Comparison of ENCODE assay signal across 14 cellular contexts in the genomic region with DNA sequence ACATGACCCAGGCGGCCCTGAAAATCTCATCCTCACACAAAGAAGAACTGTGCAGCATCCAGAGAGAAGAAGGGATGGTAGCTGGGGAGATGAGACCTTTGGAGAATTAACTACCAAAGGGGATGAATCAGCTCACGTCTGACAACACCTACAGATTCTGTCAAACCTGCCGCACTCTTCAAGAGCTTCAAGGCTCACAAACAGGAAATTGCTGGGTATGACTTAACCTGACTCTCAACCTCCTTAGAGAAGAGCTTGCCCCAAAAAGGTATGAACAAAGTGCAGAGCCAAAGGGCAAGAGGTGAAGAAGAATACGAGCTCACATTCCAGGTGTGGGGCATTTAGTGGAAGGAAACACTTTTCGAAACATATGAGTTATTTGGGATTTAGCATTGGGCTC.
A peak's percentile ranks its signal among the peaks of the same experiment; 100 is the strongest.
DNase-seq lines count a peak whose midpoint lies in the region; ATAC-seq and TF ChIP-seq lines count a peak whose summit lies in the region.
"Had no signal": no experiment of that assay in that cellular context is flagged by ENCODE, and none has a peak within 500 bp of the region (broad histone marks: within the 10 kb centered on the region; RNA-seq: fewer than 3 reads in every experiment).

No MANE protein-coding gene starts in this region.

- no peaks in the 10 kb centered on the region for H3K9me3 Mint-ChIP-seq in activated CD4-positive, alpha-beta T cell treated with anti-CD3 and anti-CD28 coated beads for 36 hours (ENCODE audit: low read depth)
- no peaks in the 10 kb centered on the region for H3K9me3 Mint-ChIP-seq in activated CD4-positive, alpha-beta T cell treated with anti-CD3 and anti-CD28 coated beads, Interleukin-2, amount 10 ng/mL, durations not matched to agents 7 days and 5 days

- H3K4me2 ChIP-seq in mammary epithelial cell (ENCODE audit: insufficient read depth, low read depth, low read length), result peak overlapping the region; percentile 1

- no peaks in the 10 kb centered on the region for H3K9me3 ChIP-seq in mammary epithelial cell (replicated peaks; ENCODE audit: insufficient read depth, low read length)
- no peaks in the 10 kb centered on the region for H3K9me3 ChIP-seq in ascending aorta
- no peaks in the 10 kb centered on the region for H3K9me3 ChIP-seq in heart right ventricle
- H3K9me3 ChIP-seq: adrenal gland, gastrocnemius medialis, transverse colon had no signal

- BruUV-seq in mammary epithelial cell (replicated peaks; lab: Mats Ljungman, UMichigan), result no TSS peak

- H3K4me1 ChIP-seq in mammary epithelial cell (ENCODE audit: insufficient read depth, low read length) (peaks cover 19% of the 10 kb centered on the region), ascending aorta (peaks cover 0 to 22% of the 10 kb centered on the region in 2 donors), heart right ventricle (peaks cover 0 to 23% (median 18%) of the 10 kb centered on the region in 9 donors)

- H3K36me3 ChIP-seq in mammary epithelial cell (ENCODE audit: insufficient read depth, low read length), result no peaks in the 10 kb centered on the region
- H3K36me3 ChIP-seq in ascending aorta, result no peaks in the 10 kb centered on the region
- no peaks in the 10 kb centered on the region for H3K36me3 ChIP-seq in heart right ventricle
- H3K36me3 ChIP-seq: adrenal gland, gastrocnemius medialis, transverse colon had no signal

- H3K4me1 Mint-ChIP-seq in activated CD4-positive, alpha-beta T cell treated with anti-CD3 and anti-CD28 coated beads for 36 hours, result peaks cover 86% of the 10 kb centered on the region
- H3K4me1 Mint-ChIP-seq in activated CD4-positive, alpha-beta T cell treated with anti-CD3 and anti-CD28 coated beads, Interleukin-2, amount 10 ng/mL, durations not matched to agents 7 days and 5 days, result peaks cover 68% of the 10 kb centered on the region

- H3K27me3 Mint-ChIP-seq in activated CD4-positive, alpha-beta T cell treated with anti-CD3 and anti-CD28 coated beads for 36 hours, result no peaks in the 10 kb centered on the region
- H3K27me3 Mint-ChIP-seq in activated CD4-positive, alpha-beta T cell treated with anti-CD3 and anti-CD28 coated beads, Interleukin-2, amount 10 ng/mL, durations not matched to agents 7 days and 5 days, result no peaks in the 10 kb centered on the region

- in situ Hi-C loops in mammary epithelial cell (cut with MboI; ENCODE audit: low sequenced_read_pairs in 2 of 2), result no loop called here

- peak; percentile 97 for ATAC-seq in activated CD4-positive, alpha-beta T cell treated with anti-CD3 and anti-CD28 coated beads for 36 hours
- no peak for ATAC-seq in heart right ventricle
- no peak for ATAC-seq in HG02970 (IDR thresholded peaks at IDR 0.05; ENCODE audit: low FRiP score, unreplicated experiment)
- ATAC-seq: gastrocnemius medialis, right cardiac atrium had no signal

- peaks cover 13% of the 10 kb centered on the region for H3K36me3 Mint-ChIP-seq in activated CD4-positive, alpha-beta T cell treated with anti-CD3 and anti-CD28 coated beads for 36 hours (ENCODE audit: low read depth)
- H3K36me3 Mint-ChIP-seq in activated CD4-positive, alpha-beta T cell treated with anti-CD3 and anti-CD28 coated beads, Interleukin-2, amount 10 ng/mL, durations not matched to agents 7 days and 5 days (ENCODE audit: low read depth), result peaks cover 16% of the 10 kb centered on the region

- no peak overlapping the region for H3K4me3 ChIP-seq in mammary epithelial cell (replicated peaks in 1 of 3; ENCODE audit: insufficient read depth in 1 of 3, low read depth in 2 of 3, low read length in 3 of 3)
- no peak overlapping the region for H3K4me3 ChIP-seq in ascending aorta
- H3K4me3 ChIP-seq in heart right ventricle, result no peak overlapping the region
- H3K4me3 ChIP-seq: adrenal gland, gastrocnemius medialis, transverse colon had no signal

- dilution Hi-C loops in mammary epithelial cell (cut with HindIII; ENCODE audit: low sequenced_read_pairs), result no loop called here

- intact Hi-C loops in activated CD4-positive, alpha-beta T cell treated with anti-CD3 and anti-CD28 coated beads for 36 hours (cut with DNase I, micrococcal nuclease), result no loop called here
- intact Hi-C loops in mammary epithelial cell (cut with micrococcal nuclease) (no loop called here), ascending aorta (cut with DNase I) (loop anchor here (2.0 kb wide), 1 partner anchor 54 kb away; no protein-coding TSS in a partner anchor), heart right ventricle (cut with DNase I) (no loop called here)

- H3K27ac Mint-ChIP-seq in activated CD4-positive, alpha-beta T cell treated with anti-CD3 and anti-CD28 coated beads for 36 hours, result peak overlapping the region; percentile 86
- H3K27ac Mint-ChIP-seq in activated CD4-positive, alpha-beta T cell treated with anti-CD3 and anti-CD28 coated beads, Interleukin-2, amount 10 ng/mL, durations not matched to agents 7 days and 5 days, result peak overlapping the region; percentile 89

- CTCF ChIA-PET in activated CD4-positive, alpha-beta T cell treated with anti-CD3 and anti-CD28 coated beads for 36 hours (lab: Charles Lee), result interaction anchor here (0.6 to 2.7 kb wide), 11 partner anchors 12 to 216 kb away, joined by 3 to 9 read pairs (median 3); no protein-coding TSS in a partner anchor
- CTCF ChIA-PET in activated CD4-positive, alpha-beta T cell treated with anti-CD3 and anti-CD28 coated beads, Interleukin-2, amount 10 ng/mL, durations not matched to agents 7 days and 5 days (lab: Charles Lee), result interaction anchor here (0.5 to 1.4 kb wide), 4 partner anchors 19 to 398 kb away, joined by 3 read pairs; no protein-coding TSS in a partner anchor
- CTCF ChIA-PET in mammary epithelial cell (lab: Charles Lee; ENCODE audit: low non-redundant PET), result no interaction called here

- peak; percentile 67 for DNase-seq in activated CD4-positive, alpha-beta T cell treated with anti-CD3 and anti-CD28 coated beads for 36 hours
- no peak for DNase-seq in activated CD4-positive, alpha-beta T cell treated with anti-CD3 and anti-CD28 coated beads for 1 hour
- peak; percentile 65 for DNase-seq in activated CD4-positive, alpha-beta T cell treated with anti-CD3 and anti-CD28 coated beads, Interleukin-2, amount 10 ng/mL, durations not matched to agents 7 days and 5 days
- peak; percentile 80 for DNase-seq in mammary epithelial cell
- DNase-seq in stimulated activated CD8-positive, alpha-beta memory T cell treated with anti-CD3 and anti-CD28 coated beads, Interleukin-4, amount 100 ng/mL, for 48 hours, result peak; percentile 46
- no peak for DNase-seq in ascending aorta (ENCODE audit: low spot score in 2 of 2)
- no peak for DNase-seq in heart right ventricle
- DNase-seq: adrenal gland, COR-L47, gastrocnemius medialis, NCI-H1092 treated with DMSO at 0.1 percent for 48 hours, right cardiac atrium, transverse colon had no signal

- H3K9ac ChIP-seq in mammary epithelial cell (ENCODE audit: insufficient read depth, low read length), result no peak overlapping the region

- H3K27me3 ChIP-seq in mammary epithelial cell (ENCODE audit: insufficient read depth, low read length), result no peaks in the 10 kb centered on the region
- H3K27me3 ChIP-seq in ascending aorta, result no peaks in the 10 kb centered on the region
- no peaks in the 10 kb centered on the region for H3K27me3 ChIP-seq in heart right ventricle
- H3K27me3 ChIP-seq: adrenal gland, gastrocnemius medialis, transverse colon had no signal

- 29% methylated on average over 5 of the region's 5 CpGs for WGBS in mammary epithelial cell (ENCODE audit: low coverage, missing lambda C conversion rate)
- 85 to 88% methylated on average over 5 of the region's 5 CpGs for WGBS in heart right ventricle, 2 donors

- no peak overlapping the region for H2AFZ ChIP-seq in mammary epithelial cell (ENCODE audit: low read depth, low read length)

- H4K20me1 ChIP-seq in mammary epithelial cell (ENCODE audit: insufficient read depth, low read length), result no peaks in the 10 kb centered on the region

- no peaks in the 10 kb centered on the region for H3K79me2 ChIP-seq in mammary epithelial cell (ENCODE audit: insufficient read depth, low read length)

- peak overlapping the region; percentile 41 for H3K4me3 Mint-ChIP-seq in activated CD4-positive, alpha-beta T cell treated with anti-CD3 and anti-CD28 coated beads for 36 hours
- peak overlapping the region; percentile 31 for H3K4me3 Mint-ChIP-seq in activated CD4-positive, alpha-beta T cell treated with anti-CD3 and anti-CD28 coated beads, Interleukin-2, amount 10 ng/mL, durations not matched to agents 7 days and 5 days

- H3K27ac ChIP-seq in mammary epithelial cell (ENCODE audit: insufficient read depth, low read depth, low read length) (no peak overlapping the region), ascending aorta (no peak overlapping the region), heart right ventricle (no peak overlapping the region)
- H3K27ac ChIP-seq: adrenal gland, gastrocnemius medialis, transverse colon had no signal

- TF ChIP-seq CTCF in mammary epithelial cell (conservative IDR thresholded peaks at IDR 0.05 in 1 of 2, IDR thresholded peaks at IDR 0.05 in 1 of 2; ENCODE audit: extremely low read depth in 1 of 2, insufficient read depth in 1 of 2, low read depth in 1 of 2, low read length in 2 of 2), result no peak
- no peak for TF ChIP-seq CTCF in ascending aorta (IDR thresholded peaks at IDR 0.05)
- TF ChIP-seq CTCF in heart right ventricle (IDR thresholded peaks at IDR 0.05), result no peak

- POLR2A ChIA-PET in activated CD4-positive, alpha-beta T cell treated with anti-CD3 and anti-CD28 coated beads for 36 hours (lab: Charles Lee), result interaction anchor here (0.7 to 0.8 kb wide), 3 partner anchors 62 to 149 kb away, joined by 3 to 4 read pairs (median 4); no protein-coding TSS in a partner anchor
- POLR2A ChIA-PET in activated CD4-positive, alpha-beta T cell treated with anti-CD3 and anti-CD28 coated beads, Interleukin-2, amount 10 ng/mL, durations not matched to agents 7 days and 5 days (lab: Charles Lee), result interaction anchor here (0.6 kb wide), 1 partner anchor 12 kb away, joined by 3 read pairs; no protein-coding TSS in a partner anchor

Comparison
In these comparisons a context has a peak if more than half of its experiments do, and no peak if none do; other contexts are left out.
1. DNase-seq: peak in activated CD4-positive, alpha-beta T cell treated with anti-CD3 and anti-CD28 coated beads for 36 hours (single experiment), activated CD4-positive, alpha-beta T cell treated with anti-CD3 and anti-CD28 coated beads, Interleukin-2, amount 10 ng/mL, durations not matched to agents 7 days and 5 days (single experiment), mammary epithelial cell (single experiment) and stimulated activated CD8-positive, alpha-beta memory T cell treated with anti-CD3 and anti-CD28 coated beads, Interleukin-4, amount 100 ng/mL, for 48 hours (single experiment); none in activated CD4-positive, alpha-beta T cell treated with anti-CD3 and anti-CD28 coated beads for 1 hour (single experiment), ascending aorta (0 of 2) and heart right ventricle (0 of 2).